ENCODE assay signal across 29 cellular contexts in the genomic region with DNA sequence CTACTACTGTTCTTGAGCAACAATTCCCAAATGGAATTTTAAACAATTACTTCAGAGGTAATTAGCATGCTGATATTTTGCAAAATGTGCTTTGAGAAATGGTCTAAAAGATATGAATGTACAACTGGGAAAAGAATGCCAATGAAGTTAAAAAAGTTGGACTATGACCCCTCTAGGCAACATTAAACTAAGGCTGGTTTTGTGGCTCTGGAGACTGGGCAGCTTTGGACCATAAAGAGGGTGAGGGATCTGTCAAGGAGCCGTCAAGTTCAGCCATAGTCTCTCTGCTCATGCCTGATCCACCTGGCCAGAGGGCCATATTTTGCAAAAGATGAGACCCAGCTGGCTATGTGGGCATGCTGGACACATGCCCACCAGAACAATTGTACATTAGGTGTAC.
"Had no signal": no experiment of that assay in that cellular context is flagged by ENCODE, and none has a peak within 500 bp of the region (broad histone marks: within the 10 kb centered on the region; RNA-seq: fewer than 3 reads in every experiment).

No MANE protein-coding gene starts in this region.

- ATAC-seq: natural killer cell; psoas muscle; right cardiac atrium; stimulated activated effector memory CD8-positive, alpha-beta T cell treated with anti-CD3 and anti-CD28 coated beads, Interleukin-12 subunit alpha, Interleukin-12 subunit beta, amount 100 ng/mL, for 72 hours; stimulated activated naive B cell treated with anti-CD40 and anti-IgM and Interleukin-4, amounts not matched to agents 10 μg/mL and 1 μg/mL and 100 μg/mL, for 72 hours; upper lobe of right lung had no signal

- H2AFZ ChIP-seq: neural progenitor cell, parathyroid adenoma had no signal

- H3K79me2 ChIP-seq: parathyroid adenoma had no signal

- H3K4me3 ChIP-seq: neural progenitor cell, ovary, psoas muscle, right lobe of liver, sigmoid colon, suprapubic skin, testis, tibial artery, transverse colon, upper lobe of right lung, uterus had no signal

- DNase-seq: natural killer cell; occipital lobe; ovary; posterior cingulate gyrus; psoas muscle; right cardiac atrium; right lobe of liver; sigmoid colon; small intestine; stimulated activated CD4-positive, alpha-beta T cell treated with anti-CD3 and anti-CD28 coated beads, Interleukin-15, amount 100 ng/mL, for 24 hours; stimulated activated CD4-positive, alpha-beta T cell treated with anti-CD3 and anti-CD28 coated beads, Interleukin-2, amount 100 ng/mL, for 24 hours; stimulated activated CD4-positive, alpha-beta T cell treated with anti-CD3 and anti-CD28 coated beads, Interleukin-2, amount 100 ng/mL, for 48 hours; stimulated activated CD4-positive, alpha-beta T cell treated with anti-CD3 and anti-CD28 coated beads, Interleukin-4, amount 100 ng/mL, for 24 hours; stimulated activated naive B cell treated with anti-CD40 and anti-IgM and Interleukin-4, amounts not matched to agents 10 μg/mL and 1 μg/mL and 100 μg/mL, for 72 hours; stimulated activated naive CD4-positive, alpha-beta T cell treated with Interleukin-2 at 50 U/mL for 16 hours; substantia nigra; testis; tibial artery; transverse colon; upper lobe of right lung; uterus had no signal

- H3K27me3 Mint-ChIP-seq: progenitor cell of endocrine pancreas; stimulated activated naive CD8-positive, alpha-beta T cell treated with anti-CD3 and anti-CD28 coated beads, Interleukin-15, Interleukin-2, amounts not matched to agents 100 ng/mL and 50 ng/mL, for 24 hours had no signal

- H3K9ac ChIP-seq: neural progenitor cell, parathyroid adenoma had no signal

- H3K4me2 ChIP-seq: neural progenitor cell had no signal

- H3K36me3 ChIP-seq: neural progenitor cell, ovary, right lobe of liver, sigmoid colon, suprapubic skin, tibial artery, transverse colon, upper lobe of right lung, uterus had no signal

- H3K27ac Mint-ChIP-seq: natural killer cell; nephron; neural progenitor cell; progenitor cell of endocrine pancreas; stimulated activated effector memory CD8-positive, alpha-beta T cell treated with anti-CD3 and anti-CD28 coated beads, Interleukin-12 subunit alpha, Interleukin-12 subunit beta, amount 100 ng/mL, for 72 hours; stimulated activated naive B cell treated with anti-CD40 and anti-IgM and Interleukin-4, amounts not matched to agents 10 μg/mL and 1 μg/mL and 100 μg/mL, for 72 hours; stimulated activated naive CD8-positive, alpha-beta T cell treated with anti-CD3 and anti-CD28 coated beads, Interleukin-15, Interleukin-2, amounts not matched to agents 100 ng/mL and 50 ng/mL, for 24 hours; type B pancreatic cell had no signal

- H3K4me1 Mint-ChIP-seq: natural killer cell; neural progenitor cell; stimulated activated effector memory CD8-positive, alpha-beta T cell treated with anti-CD3 and anti-CD28 coated beads, Interleukin-12 subunit alpha, Interleukin-12 subunit beta, amount 100 ng/mL, for 72 hours had no signal

- H3K27me3 ChIP-seq: neural progenitor cell, ovary, right lobe of liver, sigmoid colon, suprapubic skin, testis, tibial artery, transverse colon, upper lobe of right lung, uterus had no signal

- H3K27ac ChIP-seq: neural progenitor cell, ovary, parathyroid adenoma, psoas muscle, right lobe of liver, sigmoid colon, suprapubic skin, testis, tibial artery, transverse colon, upper lobe of right lung, uterus had no signal

- H3K4me1 ChIP-seq: neural progenitor cell, parathyroid adenoma, psoas muscle, right lobe of liver, sigmoid colon, suprapubic skin, testis, tibial artery, transverse colon, upper lobe of right lung, uterus had no signal

- H3K4me3 Mint-ChIP-seq: natural killer cell; nephron; neural progenitor cell; stimulated activated effector memory CD8-positive, alpha-beta T cell treated with anti-CD3 and anti-CD28 coated beads, Interleukin-12 subunit alpha, Interleukin-12 subunit beta, amount 100 ng/mL, for 72 hours; stimulated activated naive B cell treated with anti-CD40 and anti-IgM and Interleukin-4, amounts not matched to agents 10 μg/mL and 1 μg/mL and 100 μg/mL, for 72 hours; stimulated activated naive CD8-positive, alpha-beta T cell treated with anti-CD3 and anti-CD28 coated beads, Interleukin-15, Interleukin-2, amounts not matched to agents 100 ng/mL and 50 ng/mL, for 24 hours; type B pancreatic cell had no signal

- H3K9me3 Mint-ChIP-seq: natural killer cell; nephron; neural progenitor cell; stimulated activated effector memory CD8-positive, alpha-beta T cell treated with anti-CD3 and anti-CD28 coated beads, Interleukin-12 subunit alpha, Interleukin-12 subunit beta, amount 100 ng/mL, for 72 hours had no signal

- H3K9me3 ChIP-seq: ovary, psoas muscle, right lobe of liver, sigmoid colon, suprapubic skin, testis, tibial artery, transverse colon, upper lobe of right lung, uterus had no signal
